ENCODE assay signal across 23 cellular contexts in genomic region chr16:29999605-30000004, GRCh38. TPM values are rescaled to one million over a fixed set of nuclear protein-coding genes. Genes with fewer than 3 reads are reported as not detected.
"Had no signal": no experiment of that assay in that cellular context is flagged by ENCODE, and none has a peak within 500 bp of the region (broad histone marks: within the 10 kb centered on the region; RNA-seq: fewer than 3 reads in every experiment).

No MANE protein-coding gene starts in this region.

- H3K27me3 Mint-ChIP-seq: activated CD8-positive, alpha-beta T cell treated with anti-CD3 and anti-CD28 coated beads for 36 hours; natural killer cell treated with Interleukin-12 subunit alpha and Interleukin-12 subunit beta and Interleukin-15 and Interleukin-18, amount 100 ng/mL, for 72 hours; stimulated activated memory B cell treated with anti-CD40 and anti-IgM and Interleukin-4, amounts not matched to agents 10 μg/mL and 1 μg/mL and 100 μg/mL, for 72 hours had no signal

- H3K9me3 ChIP-seq: body of pancreas, lower lobe of right lung, thoracic aorta, upper lobe of left lung had no signal

- H2AFZ ChIP-seq: parathyroid adenoma had no signal

- H3K4me3 Mint-ChIP-seq: activated CD8-positive, alpha-beta T cell treated with anti-CD3 and anti-CD28 coated beads for 36 hours; natural killer cell treated with Interleukin-12 subunit alpha and Interleukin-12 subunit beta and Interleukin-15 and Interleukin-18, amount 100 ng/mL, for 72 hours; stimulated activated memory B cell treated with anti-CD40 and anti-IgM and Interleukin-4, amounts not matched to agents 10 μg/mL and 1 μg/mL and 100 μg/mL, for 72 hours; T-helper 1 cell treated with Interleukin-12 subunit alpha and Interleukin-12 subunit beta and Interleukin-4 antibody, amounts not matched to agents 30 μg/mL and 1 μg/mL, for 36 hours had no signal

- H3K9me3 Mint-ChIP-seq: activated CD8-positive, alpha-beta T cell treated with anti-CD3 and anti-CD28 coated beads for 36 hours; natural killer cell treated with Interleukin-12 subunit alpha and Interleukin-12 subunit beta and Interleukin-15 and Interleukin-18, amount 100 ng/mL, for 72 hours; stimulated activated memory B cell treated with anti-CD40 and anti-IgM and Interleukin-4, amounts not matched to agents 10 μg/mL and 1 μg/mL and 100 μg/mL, for 72 hours; T-helper 1 cell treated with Interleukin-12 subunit alpha and Interleukin-12 subunit beta and Interleukin-4 antibody, amounts not matched to agents 30 μg/mL and 1 μg/mL, for 36 hours had no signal

- H3K27ac ChIP-seq: body of pancreas, epithelial cell of prostate, lower lobe of right lung, parathyroid adenoma, thoracic aorta, upper lobe of left lung, WERI-Rb-1 had no signal

- H3K4me3 ChIP-seq: body of pancreas, lower lobe of right lung, smooth muscle cell, thoracic aorta, upper lobe of left lung had no signal

- H3K4me2 ChIP-seq: smooth muscle cell had no signal

- H3K27ac Mint-ChIP-seq: activated CD8-positive, alpha-beta T cell treated with anti-CD3 and anti-CD28 coated beads for 36 hours; natural killer cell treated with Interleukin-12 subunit alpha and Interleukin-12 subunit beta and Interleukin-15 and Interleukin-18, amount 100 ng/mL, for 72 hours; stimulated activated memory B cell treated with anti-CD40 and anti-IgM and Interleukin-4, amounts not matched to agents 10 μg/mL and 1 μg/mL and 100 μg/mL, for 72 hours; T-helper 1 cell treated with Interleukin-12 subunit alpha and Interleukin-12 subunit beta and Interleukin-4 antibody, amounts not matched to agents 30 μg/mL and 1 μg/mL, for 36 hours had no signal

- H3K9ac ChIP-seq: parathyroid adenoma had no signal

- DNase-seq: activated CD8-positive, alpha-beta T cell treated with anti-CD3 and anti-CD28 coated beads for 36 hours; activated effector memory CD4-positive, alpha-beta T cell treated with anti-CD3 and anti-CD28 coated beads, Interleukin-2, amount 50 U/mL, for 16 hours; activated naive CD4-positive, alpha-beta T cell treated with anti-CD3 and anti-CD28 coated beads, Interleukin-2, amount 50 U/mL, for 16 hours; activated T-cell treated with anti-CD3 and anti-CD28 coated beads, Interleukin-2, amount 50 U/mL, for 1 hour; amygdala; body of pancreas; dermis blood vessel endothelial cell; effector memory CD4-positive, alpha-beta T cell; foreskin fibroblast; stimulated activated CD4-positive, alpha-beta T cell treated with anti-CD3 and anti-CD28 coated beads, Interleukin-4, amount 100 ng/mL, for 24 hours; upper lobe of left lung; WERI-Rb-1 had no signal

- H3K27me3 ChIP-seq: body of pancreas, upper lobe of left lung had no signal

- FAIRE-seq: keratinocyte had no signal

- ATAC-seq: activated CD8-positive, alpha-beta T cell treated with anti-CD3 and anti-CD28 coated beads for 36 hours; body of pancreas; lower lobe of right lung; natural killer cell treated with Interleukin-12 subunit alpha and Interleukin-12 subunit beta and Interleukin-15 and Interleukin-18, amount 100 ng/mL, for 72 hours; sciatic nerve; stimulated activated memory B cell treated with anti-CD40 and anti-IgM and Interleukin-4, amounts not matched to agents 10 μg/mL and 1 μg/mL and 100 μg/mL, for 72 hours had no signal

RNA-seq across cellular contexts. Expression of gene DOC2A, which starts 11.2 kb away (rescaled TPM):
- total RNA-seq: natural killer cell treated with Interleukin-12 subunit alpha and Interleukin-12 subunit beta and Interleukin-15 and Interleukin-18, amount 100 ng/mL, for 72 hours had no signal
- polyA plus RNA-seq: smooth muscle cell had no signal

RNA-seq across cellular contexts. Expression of gene C16orf92, which starts 23.4 kb away (rescaled TPM):
- total RNA-seq: activated CD8-positive, alpha-beta T cell treated with anti-CD3 and anti-CD28 coated beads for 36 hours; body of pancreas; cardiac septum; dermis blood vessel endothelial cell; lower lobe of right lung; natural killer cell treated with Interleukin-12 subunit alpha and Interleukin-12 subunit beta and Interleukin-15 and Interleukin-18, amount 100 ng/mL, for 72 hours; sciatic nerve; smooth muscle cell; thoracic aorta; upper lobe of left lung had no signal
- polyA plus RNA-seq: keratinocyte, smooth muscle cell had no signal
